Comparison of ENCODE assay signal across 8 cellular contexts in the genomic region with DNA sequence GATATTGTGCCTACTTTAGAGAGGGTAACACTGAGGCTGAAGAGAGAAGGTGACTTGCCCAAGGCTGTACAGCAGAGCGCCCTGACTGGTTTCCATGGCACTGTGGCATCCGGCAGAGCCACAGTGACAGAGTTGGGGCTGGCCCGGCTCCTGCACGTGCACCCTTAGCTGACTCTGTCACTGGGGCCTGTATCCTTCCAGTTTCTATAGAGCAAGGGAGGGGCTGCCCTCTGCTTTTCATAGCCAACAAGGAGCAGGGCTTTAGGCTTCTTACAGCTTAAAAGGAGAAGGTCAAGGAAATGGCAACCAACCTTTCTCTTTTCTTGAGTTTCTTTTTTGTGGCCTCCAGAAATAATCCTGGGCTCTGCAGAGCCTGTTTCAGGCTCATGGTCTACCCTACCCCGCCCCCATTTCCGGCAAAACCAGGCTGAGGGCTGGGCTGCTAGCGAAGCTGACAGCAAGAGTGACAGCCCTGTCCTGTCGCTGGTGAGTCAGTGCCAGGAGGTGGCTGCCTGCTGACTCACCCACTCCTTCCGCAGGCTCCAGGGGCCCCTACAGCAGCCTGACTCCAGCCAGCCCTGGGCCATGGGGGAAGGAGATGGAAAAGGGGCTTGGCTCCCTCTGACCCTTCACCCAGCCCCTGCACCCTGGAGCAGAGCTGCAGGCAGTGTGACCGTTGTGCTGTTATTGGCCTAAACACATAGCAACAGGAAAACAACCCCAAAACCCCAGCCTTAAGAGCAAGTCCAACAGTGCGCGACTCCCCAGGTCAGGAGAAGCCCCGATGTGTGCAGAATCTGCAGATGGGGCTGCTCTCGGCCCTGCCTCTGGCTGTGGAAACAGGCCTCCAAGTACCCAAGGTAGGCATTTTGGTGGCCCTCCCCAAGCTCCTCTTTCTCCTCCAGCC. TPM values are rescaled to one million over a fixed set of nuclear protein-coding genes. Genes with fewer than 3 reads are reported as not detected.
A peak's percentile ranks its signal among the peaks of the same experiment; 100 is the strongest.
DNase-seq lines count a peak whose midpoint lies in the region; ATAC-seq and TF ChIP-seq lines count a peak whose summit lies in the region.

No MANE protein-coding gene starts in this region.

- H3K36me3 ChIP-seq in colonic mucosa, result no peaks in the 10 kb centered on the region

- peak overlapping the region; percentile 61 for H3K27ac ChIP-seq in colonic mucosa

- no peak overlapping the region for H3K4me3 ChIP-seq in colonic mucosa

- no peak for TF ChIP-seq CTCF in colonic mucosa (IDR thresholded peaks at IDR 0.05)

- no peaks in the 10 kb centered on the region for H3K27me3 ChIP-seq in colonic mucosa

- ATAC-seq in GM18499 (IDR thresholded peaks at IDR 0.05; ENCODE audit: insufficient read depth, unreplicated experiment) (peak; percentile 70), HG02610 (IDR thresholded peaks at IDR 0.05; ENCODE audit: unreplicated experiment) (peak; percentile 83)

- H3K9me3 ChIP-seq in colonic mucosa, result no peaks in the 10 kb centered on the region

- intact Hi-C loops in colonic mucosa (cut with DNase I), result no loop called here

- peaks cover 20% of the 10 kb centered on the region for H3K4me1 ChIP-seq in colonic mucosa

- H3K9ac ChIP-seq in colonic mucosa (ENCODE audit: low read depth in 2 of 2, low read length in 2 of 2), result peak overlapping the region; percentile 46 to 49

- DNase-seq in MV-4-11 (lab: John Stamatoyannopoulos, UW), result peak; percentile 100
- DNase-seq in activated CD4-positive, alpha-beta T cell treated with anti-CD3 and anti-CD28 coated beads for 48 hours, result peak; percentile 96
- peak; percentile 90 for DNase-seq in colonic mucosa
- DNase-seq in lung microvascular endothelial cell (ENCODE audit: low read depth in 2 of 2), result peak; percentile 88 to 92
- peak; percentile 87 for DNase-seq in stimulated activated CD8-positive, alpha-beta memory T cell treated with anti-CD3 and anti-CD28 coated beads, Interleukin-12 subunit alpha, Interleukin-12 subunit beta, amount 100 ng/mL, for 4 hours (ENCODE audit: low read depth)
- no peak for DNase-seq in NCI-H2196 treated with DMSO at 0.1 percent for 48 hours (lab: John Stamatoyannopoulos, UW; ENCODE audit: unreplicated experiment)

RNA-seq across cellular contexts. Expression of gene SLC6A6, which starts 29.8 kb away (rescaled TPM):
- total RNA-seq in colonic mucosa, result 10 to 100 TPM in 1 of 2 donors, 1 to 10 TPM in 1; 7.2 to 13.0 TPM
- 8.5 and 13.5 TPM in 2 replicates for total RNA-seq in lung microvascular endothelial cell
